Comparison of ENCODE assay signal across 8 cellular contexts in genomic region chr15:92226020-92226612, GRCh38.
A peak's percentile ranks its signal among the peaks of the same experiment; 100 is the strongest.
DNase-seq lines count a peak whose midpoint lies in the region; ATAC-seq, FAIRE-seq and TF ChIP-seq lines count a peak whose summit lies in the region.

No MANE protein-coding gene starts in this region.

- H3K9me3 ChIP-seq in NT2/D1 (ENCODE audit: insufficient read depth, low read length): peaks cover 7% of the 10 kb centered on the region; the same call in 1 of the 2 replicates
- no peaks in the 10 kb centered on the region for H3K9me3 ChIP-seq in small intestine (ENCODE audit: control insufficient read depth, low read depth)

- no peaks in the 10 kb centered on the region for H3K4me1 Mint-ChIP-seq in activated T-helper 2 cell treated with anti-CD3 and anti-CD28 coated beads, Interferon-gamma antibody, Interleukin-2, Interleukin-4, amounts not matched to agents 10 μg/mL and 5 μg/mL and 100 μg/mL, durations not matched to agents 14 hours and 24 hours and 36 hours (ENCODE audit: low read depth)
- H3K4me1 Mint-ChIP-seq in activated CD4-positive, alpha-beta memory T cell treated with anti-CD3 and anti-CD28 coated beads, Interleukin-2, amount 10 ng/mL, durations not matched to agents 7 days and 5 days: no peaks in the 10 kb centered on the region

- H3K4me1 ChIP-seq in NT2/D1 (ENCODE audit: insufficient read depth, insufficient read length) (no peaks in the 10 kb centered on the region), small intestine (ENCODE audit: control insufficient read depth in 2 of 2, insufficient read depth in 1 of 2, low read depth in 1 of 2, low read length in 1 of 2) (no peaks in the 10 kb centered on the region)

- H3K27ac Mint-ChIP-seq in activated T-helper 2 cell treated with anti-CD3 and anti-CD28 coated beads, Interferon-gamma antibody, Interleukin-2, Interleukin-4, amounts not matched to agents 10 μg/mL and 5 μg/mL and 100 μg/mL, durations not matched to agents 14 hours and 24 hours and 36 hours: no peak overlapping the region
- H3K27ac Mint-ChIP-seq in activated CD4-positive, alpha-beta memory T cell treated with anti-CD3 and anti-CD28 coated beads, Interleukin-2, amount 10 ng/mL, durations not matched to agents 7 days and 5 days: no peak overlapping the region

- H3K36me3 ChIP-seq in NT2/D1 (ENCODE audit: insufficient read depth, insufficient read length, low read length): no peaks in the 10 kb centered on the region
- no peaks in the 10 kb centered on the region for H3K36me3 ChIP-seq in small intestine (ENCODE audit: control insufficient read depth in 2 of 2, insufficient read depth in 2 of 2, low read length in 2 of 2)

- H3K9me3 Mint-ChIP-seq in activated T-helper 2 cell treated with anti-CD3 and anti-CD28 coated beads, Interferon-gamma antibody, Interleukin-2, Interleukin-4, amounts not matched to agents 10 μg/mL and 5 μg/mL and 100 μg/mL, durations not matched to agents 14 hours and 24 hours and 36 hours: no peaks in the 10 kb centered on the region
- no peaks in the 10 kb centered on the region for H3K9me3 Mint-ChIP-seq in activated CD4-positive, alpha-beta memory T cell treated with anti-CD3 and anti-CD28 coated beads, Interleukin-2, amount 10 ng/mL, durations not matched to agents 7 days and 5 days

- H3K4me3 Mint-ChIP-seq in activated T-helper 2 cell treated with anti-CD3 and anti-CD28 coated beads, Interferon-gamma antibody, Interleukin-2, Interleukin-4, amounts not matched to agents 10 μg/mL and 5 μg/mL and 100 μg/mL, durations not matched to agents 14 hours and 24 hours and 36 hours (ENCODE audit: low read depth): no peak overlapping the region
- H3K4me3 Mint-ChIP-seq in activated CD4-positive, alpha-beta memory T cell treated with anti-CD3 and anti-CD28 coated beads, Interleukin-2, amount 10 ng/mL, durations not matched to agents 7 days and 5 days: no peak overlapping the region

- FAIRE-seq in small intestine (lab: Jason Lieb, UNC): no peak

- no peaks in the 10 kb centered on the region for H3K27me3 ChIP-seq in NT2/D1 (ENCODE audit: insufficient read depth, insufficient read length)
- H3K27me3 ChIP-seq in small intestine (ENCODE audit: control insufficient read depth in 2 of 2, insufficient read depth in 2 of 2, low read length in 2 of 2): no peaks in the 10 kb centered on the region

- peak; percentile 34 for TF ChIP-seq CTCF in foreskin fibroblast (IDR thresholded peaks at IDR 0.05; ENCODE audit: low read depth, low read length)

- H3K27me3 Mint-ChIP-seq in activated T-helper 2 cell treated with anti-CD3 and anti-CD28 coated beads, Interferon-gamma antibody, Interleukin-2, Interleukin-4, amounts not matched to agents 10 μg/mL and 5 μg/mL and 100 μg/mL, durations not matched to agents 14 hours and 24 hours and 36 hours (ENCODE audit: low read depth): no peaks in the 10 kb centered on the region
- peaks cover 9% of the 10 kb centered on the region for H3K27me3 Mint-ChIP-seq in activated CD4-positive, alpha-beta memory T cell treated with anti-CD3 and anti-CD28 coated beads, Interleukin-2, amount 10 ng/mL, durations not matched to agents 7 days and 5 days

- intact Hi-C loops in activated T-helper 2 cell treated with anti-CD3 and anti-CD28 coated beads, Interferon-gamma antibody, Interleukin-2, Interleukin-4, amounts not matched to agents 10 μg/mL and 5 μg/mL and 100 μg/mL, durations not matched to agents 14 hours and 24 hours and 36 hours (cut with micrococcal nuclease): loop anchor here (2.0 kb wide), 1 partner anchor 129 kb away; no protein-coding TSS in a partner anchor

- no peak overlapping the region for H3K4me3 ChIP-seq in NT2/D1 (ENCODE audit: insufficient read length, low read depth)
- H3K4me3 ChIP-seq in foreskin fibroblast (ENCODE audit: low read depth in 1 of 2, low read length in 2 of 2): no peak overlapping the region
- H3K4me3 ChIP-seq in small intestine (ENCODE audit: low read depth in 1 of 2, low read length in 2 of 2): no peak overlapping the region

- DNase-seq in SKM-1 (lab: John Stamatoyannopoulos, UW; ENCODE audit: unreplicated experiment): peak; percentile 12
- DNase-seq in SKM-1 treated with dmso at 0.1 percent for 144 hours (lab: John Stamatoyannopoulos, UW; ENCODE audit: unreplicated experiment): no peak
- peak; percentile 36 for DNase-seq in NT2/D1 (ENCODE audit: low read depth, low spot score)
- no peak for DNase-seq in foreskin fibroblast
- peak; percentile 35 for DNase-seq in small intestine
- no peak for DNase-seq in activated T-helper 2 cell treated with anti-CD3 and anti-CD28 coated beads, Interferon-gamma antibody, Interleukin-2, Interleukin-4, amounts not matched to agents 10 μg/mL and 5 μg/mL and 100 μg/mL, durations not matched to agents 14 hours and 24 hours and 36 hours (ENCODE audit: low spot score)
- no peak for DNase-seq in activated CD4-positive, alpha-beta memory T cell treated with anti-CD3 and anti-CD28 coated beads, Interleukin-2, amount 10 ng/mL, durations not matched to agents 7 days and 5 days

- WGBS in small intestine, 3 donors: 43 to 57% (median 49%) methylated on average over 6 of the region's 6 CpGs

- CTCF ChIA-PET in activated CD4-positive, alpha-beta memory T cell treated with anti-CD3 and anti-CD28 coated beads, Interleukin-2, amount 10 ng/mL, durations not matched to agents 7 days and 5 days (lab: Charles Lee): interaction anchor here (1.3 kb wide), 1 partner anchor 130 kb away, joined by 3 read pairs; no protein-coding TSS in a partner anchor

- no peaks in the 10 kb centered on the region for H3K36me3 Mint-ChIP-seq in activated T-helper 2 cell treated with anti-CD3 and anti-CD28 coated beads, Interferon-gamma antibody, Interleukin-2, Interleukin-4, amounts not matched to agents 10 μg/mL and 5 μg/mL and 100 μg/mL, durations not matched to agents 14 hours and 24 hours and 36 hours (ENCODE audit: low read depth)
- H3K36me3 Mint-ChIP-seq in activated CD4-positive, alpha-beta memory T cell treated with anti-CD3 and anti-CD28 coated beads, Interleukin-2, amount 10 ng/mL, durations not matched to agents 7 days and 5 days (ENCODE audit: low read depth): no peaks in the 10 kb centered on the region

- POLR2A ChIA-PET in activated CD4-positive, alpha-beta memory T cell treated with anti-CD3 and anti-CD28 coated beads, Interleukin-2, amount 10 ng/mL, durations not matched to agents 7 days and 5 days (lab: Charles Lee): no interaction called here

- no peak overlapping the region for H3K9ac ChIP-seq in NT2/D1 (ENCODE audit: insufficient read length, low read depth)

- no peak overlapping the region for H3K27ac ChIP-seq in small intestine (ENCODE audit: low read depth in 1 of 2, low read length in 1 of 2)

- ATAC-seq in activated CD4-positive, CD25-positive, alpha-beta regulatory T cell treated with anti-CD3 and anti-CD28 coated beads, Interleukin-2, amount 50 U/mL, for 24 hours: no peak

Comparison
In these comparisons a context has a peak if more than half of its experiments do, and no peak if none do; other contexts are left out.
1. DNase-seq: peak in SKM-1 (single experiment), NT2/D1 (single experiment) and small intestine (single experiment); none in SKM-1 treated with dmso at 0.1 percent for 144 hours (single experiment), foreskin fibroblast (0 of 2), activated T-helper 2 cell treated with anti-CD3 and anti-CD28 coated beads, Interferon-gamma antibody, Interleukin-2, Interleukin-4, amounts not matched to agents 10 μg/mL and 5 μg/mL and 100 μg/mL, durations not matched to agents 14 hours and 24 hours and 36 hours (single experiment) and activated CD4-positive, alpha-beta memory T cell treated with anti-CD3 and anti-CD28 coated beads, Interleukin-2, amount 10 ng/mL, durations not matched to agents 7 days and 5 days (single experiment).